Comparison of ENCODE assay signal across 16 cellular contexts in genomic region chr10:18202600-18203150, GRCh38.
"Had no signal": no experiment of that assay in that cellular context is flagged by ENCODE, and none has a peak within 500 bp of the region (broad histone marks: within the 10 kb centered on the region; RNA-seq: fewer than 3 reads in every experiment).

No MANE protein-coding gene starts in this region.

- H3K4me1 ChIP-seq: breast epithelium had no signal

- H3K9me3 ChIP-seq: breast epithelium, tibial artery had no signal

- H3K27me3 ChIP-seq: breast epithelium, tibial artery had no signal

- H3K36me3 ChIP-seq: breast epithelium, tibial artery had no signal

- H3K36me3 Mint-ChIP-seq: activated naive CD4-positive, alpha-beta T cell treated with anti-CD3 and anti-CD28 coated beads, Interleukin-2, amount 10 ng/mL, durations not matched to agents 7 days and 5 days; immature natural killer cell had no signal

- H3K27me3 Mint-ChIP-seq: activated CD4-positive, alpha-beta T cell treated with anti-CD3 and anti-CD28 coated beads, Interleukin-2, amount 10 ng/mL, durations not matched to agents 24 days and 14 days; activated naive CD4-positive, alpha-beta T cell treated with anti-CD3 and anti-CD28 coated beads, Interleukin-2, amount 10 ng/mL, durations not matched to agents 7 days and 5 days; stimulated activated naive CD8-positive, alpha-beta T cell treated with anti-CD3 and anti-CD28 coated beads, Interleukin-15, amount 100 ng/mL, for 72 hours had no signal

- H3K4me1 Mint-ChIP-seq: activated B cell treated with CpG ODN at 0.5 μM for 24 hours; activated CD4-positive, alpha-beta T cell treated with anti-CD3 and anti-CD28 coated beads, Interleukin-2, amount 10 ng/mL, durations not matched to agents 24 days and 14 days; activated naive CD4-positive, alpha-beta T cell treated with anti-CD3 and anti-CD28 coated beads, Interleukin-2, amount 10 ng/mL, durations not matched to agents 7 days and 5 days; immature natural killer cell; stimulated activated naive CD8-positive, alpha-beta T cell treated with anti-CD3 and anti-CD28 coated beads, Interleukin-15, amount 100 ng/mL, for 72 hours had no signal

- H3K4me3 ChIP-seq: breast epithelium, tibial artery had no signal

- H3K9me3 Mint-ChIP-seq: activated B cell treated with CpG ODN at 0.5 μM for 24 hours; activated CD4-positive, alpha-beta T cell treated with anti-CD3 and anti-CD28 coated beads, Interleukin-2, amount 10 ng/mL, durations not matched to agents 24 days and 14 days; activated naive CD4-positive, alpha-beta T cell treated with anti-CD3 and anti-CD28 coated beads, Interleukin-2, amount 10 ng/mL, durations not matched to agents 7 days and 5 days; activated T-helper 2 cell treated with anti-CD3 and anti-CD28 coated beads, Interferon-gamma antibody, Interleukin-2, Interleukin-4, amounts not matched to agents 10 μg/mL and 5 μg/mL and 100 μg/mL, durations not matched to agents 14 hours and 24 hours and 36 hours; immature natural killer cell; neural crest cell; stimulated activated naive CD8-positive, alpha-beta T cell treated with anti-CD3 and anti-CD28 coated beads, Interleukin-15, amount 100 ng/mL, for 72 hours; T-helper 1 cell treated with Interleukin-12 subunit alpha and Interleukin-12 subunit beta and Interleukin-4 antibody, amounts not matched to agents 30 μg/mL and 1 μg/mL, for 36 hours had no signal

- ATAC-seq: left lobe of liver; stimulated activated naive CD8-positive, alpha-beta T cell treated with anti-CD3 and anti-CD28 coated beads, Interleukin-15, amount 100 ng/mL, for 72 hours had no signal

- H3K27ac Mint-ChIP-seq: activated B cell treated with CpG ODN at 0.5 μM for 24 hours; activated CD4-positive, alpha-beta T cell treated with anti-CD3 and anti-CD28 coated beads, Interleukin-2, amount 10 ng/mL, durations not matched to agents 24 days and 14 days; activated naive CD4-positive, alpha-beta T cell treated with anti-CD3 and anti-CD28 coated beads, Interleukin-2, amount 10 ng/mL, durations not matched to agents 7 days and 5 days; activated T-helper 2 cell treated with anti-CD3 and anti-CD28 coated beads, Interferon-gamma antibody, Interleukin-2, Interleukin-4, amounts not matched to agents 10 μg/mL and 5 μg/mL and 100 μg/mL, durations not matched to agents 14 hours and 24 hours and 36 hours; immature natural killer cell; stimulated activated naive CD8-positive, alpha-beta T cell treated with anti-CD3 and anti-CD28 coated beads, Interleukin-15, amount 100 ng/mL, for 72 hours; T-helper 1 cell treated with Interleukin-12 subunit alpha and Interleukin-12 subunit beta and Interleukin-4 antibody, amounts not matched to agents 30 μg/mL and 1 μg/mL, for 36 hours had no signal

- H3K4me3 Mint-ChIP-seq: activated B cell treated with CpG ODN at 0.5 μM for 24 hours; activated CD4-positive, alpha-beta T cell treated with anti-CD3 and anti-CD28 coated beads, Interleukin-2, amount 10 ng/mL, durations not matched to agents 24 days and 14 days; activated naive CD4-positive, alpha-beta T cell treated with anti-CD3 and anti-CD28 coated beads, Interleukin-2, amount 10 ng/mL, durations not matched to agents 7 days and 5 days; immature natural killer cell; neural crest cell; stimulated activated naive CD8-positive, alpha-beta T cell treated with anti-CD3 and anti-CD28 coated beads, Interleukin-15, amount 100 ng/mL, for 72 hours; T-helper 1 cell treated with Interleukin-12 subunit alpha and Interleukin-12 subunit beta and Interleukin-4 antibody, amounts not matched to agents 30 μg/mL and 1 μg/mL, for 36 hours had no signal

- DNase-seq: activated B cell treated with CpG ODN at 0.5 μM for 24 hours; activated CD4-positive, alpha-beta T cell treated with anti-CD3 and anti-CD28 coated beads, Interleukin-2, amount 10 ng/mL, durations not matched to agents 24 days and 14 days; activated CD8-positive, alpha-beta memory T cell treated with anti-CD3 and anti-CD28 coated beads for 24 hours; activated naive CD4-positive, alpha-beta T cell treated with anti-CD3 and anti-CD28 coated beads, Interleukin-2, amount 10 ng/mL, durations not matched to agents 7 days and 5 days; amygdala; glutamatergic neuron; immature natural killer cell; SHP77 treated with DMSO at 0.1 percent for 48 hours; stimulated activated CD4-positive, alpha-beta T cell treated with anti-CD3 and anti-CD28 coated beads, Interleukin-2, amount 100 ng/mL, for 48 hours; stimulated activated naive CD8-positive, alpha-beta T cell treated with anti-CD3 and anti-CD28 coated beads, Interleukin-15, amount 100 ng/mL, for 72 hours; tibial artery had no signal
